ENCODE assay signal across 17 cellular contexts in genomic region chr18:46678785-46679404, GRCh38. TPM values are rescaled to one million over a fixed set of nuclear protein-coding genes. Genes with fewer than 3 reads are reported as not detected.
A peak's percentile ranks its signal among the peaks of the same experiment; 100 is the strongest.
DNase-seq lines count a peak whose midpoint lies in the region; TF ChIP-seq lines count a peak whose summit lies in the region.
"Had no signal": no experiment of that assay in that cellular context is flagged by ENCODE, and none has a peak within 500 bp of the region (broad histone marks: within the 10 kb centered on the region; RNA-seq: fewer than 3 reads in every experiment).

No MANE protein-coding gene starts in this region.

- no peaks in the 10 kb centered on the region for H3K27me3 ChIP-seq in BLaER1
- H3K27me3 ChIP-seq in Karpas-422 (ENCODE audit: low read length) = no peaks in the 10 kb centered on the region
- H3K27me3 ChIP-seq: Peyer's patch had no signal

- no peaks in the 10 kb centered on the region for H3K79me2 ChIP-seq in Karpas-422 (ENCODE audit: low read length)

- H4K20me1 ChIP-seq in BLaER1 (no peaks in the 10 kb centered on the region), Karpas-422 (ENCODE audit: insufficient read depth, low read depth, low read length) (no peaks in the 10 kb centered on the region)

- H2AFZ ChIP-seq in Karpas-422 (ENCODE audit: low read length) = no peak overlapping the region
- H2AFZ ChIP-seq: GM23248 had no signal

- H3K9me3 ChIP-seq in BLaER1 (peaks cover 14% of the 10 kb centered on the region; the same call in 1 of the 2 replicates), Karpas-422 (ENCODE audit: low read length) (no peaks in the 10 kb centered on the region)
- H3K9me3 ChIP-seq: Peyer's patch had no signal

- TF ChIP-seq CTCF in GM10266 (IDR thresholded peaks at IDR 0.05; ENCODE audit: control insufficient read depth, insufficient read depth, low read depth, missing control alignments) = no peak

- H3K9ac ChIP-seq in BLaER1 (no peak overlapping the region), Karpas-422 (ENCODE audit: low read length) (no peak overlapping the region)
- H3K9ac ChIP-seq: GM23248 had no signal

- DNase-seq in Karpas-422 (peak; percentile 57), NOMO-1 treated with dmso at 0.1 percent for 144 hours (lab: John Stamatoyannopoulos, UW; ENCODE audit: unreplicated experiment) (peak; percentile 15), UCSD-AML1 (lab: John Stamatoyannopoulos, UW; ENCODE audit: unreplicated experiment) (peak; percentile 39), globus pallidus (ENCODE audit: low spot score) (no peak), GM10266 (ENCODE audit: extremely low spot score) (no peak)
- DNase-seq in stimulated activated CD4-positive, alpha-beta T cell treated with anti-CD3 and anti-CD28 coated beads, Interleukin-4, amount 100 ng/mL, for 1 hour = no peak
- DNase-seq: EL; GM23248; HCEC 1CT; NCI-H1105; NCI-H1694 treated with DMSO at 0.1 percent for 48 hours; NK-92 treated with Interleukin-12 subunit alpha and Interleukin-12 subunit beta, amount 100 ng/mL, for 24 hours; Peyer's patch; Right ventricle myocardium superior; T-helper 2 cell had no signal

- H3K4me3 ChIP-seq in BLaER1 = no peak overlapping the region
- H3K4me3 ChIP-seq in Karpas-422 (ENCODE audit: low read length) = no peak overlapping the region
- H3K4me3 ChIP-seq: GM23248, Peyer's patch had no signal

- H3K4me2 ChIP-seq in BLaER1 = peak overlapping the region; percentile 80
- peak overlapping the region; percentile 33 for H3K4me2 ChIP-seq in Karpas-422 (ENCODE audit: low read depth, low read length, poor library complexity, severe bottlenecking)

- H3K27ac ChIP-seq in BLaER1 (peak overlapping the region; percentile 39; the same call in 1 of the 2 replicates), Karpas-422 (ENCODE audit: low read length) (no peak overlapping the region)
- H3K27ac ChIP-seq: GM23248, HL-60, Peyer's patch had no signal

- no peaks in the 10 kb centered on the region for H3K9me2 ChIP-seq in Karpas-422 (replicated peaks; ENCODE audit: insufficient read depth, low read length)

- H3K36me3 ChIP-seq in BLaER1 = no peaks in the 10 kb centered on the region
- no peaks in the 10 kb centered on the region for H3K36me3 ChIP-seq in Karpas-422 (ENCODE audit: insufficient read depth, low read length)
- H3K36me3 ChIP-seq: Peyer's patch had no signal

- H3K4me1 ChIP-seq in BLaER1 = peaks cover 84% of the 10 kb centered on the region
- peaks cover 63% of the 10 kb centered on the region for H3K4me1 ChIP-seq in Karpas-422 (ENCODE audit: low read length)
- H3K4me1 ChIP-seq: Peyer's patch had no signal

RNA-seq across cellular contexts. Expression of gene LOXHD1, which starts 21.9 kb away (rescaled TPM):
- not detected in 2 replicates for total RNA-seq in Karpas-422 (2014; rRNA removed; shearing (Covaris generic); ENCODE audit: low replicate concordance)
- total RNA-seq: GM23248 had no signal

Comparison
In these comparisons a context has a peak if more than half of its experiments do, and no peak if none do; other contexts are left out.
1. DNase-seq: peak in Karpas-422 (single experiment), NOMO-1 treated with dmso at 0.1 percent for 144 hours (single experiment) and UCSD-AML1 (single experiment); none in globus pallidus (single experiment), stimulated activated CD4-positive, alpha-beta T cell treated with anti-CD3 and anti-CD28 coated beads, Interleukin-4, amount 100 ng/mL, for 1 hour (single experiment) and GM10266 (single experiment).